ENCODE assay signal across 1 cellular context in the genomic region with DNA sequence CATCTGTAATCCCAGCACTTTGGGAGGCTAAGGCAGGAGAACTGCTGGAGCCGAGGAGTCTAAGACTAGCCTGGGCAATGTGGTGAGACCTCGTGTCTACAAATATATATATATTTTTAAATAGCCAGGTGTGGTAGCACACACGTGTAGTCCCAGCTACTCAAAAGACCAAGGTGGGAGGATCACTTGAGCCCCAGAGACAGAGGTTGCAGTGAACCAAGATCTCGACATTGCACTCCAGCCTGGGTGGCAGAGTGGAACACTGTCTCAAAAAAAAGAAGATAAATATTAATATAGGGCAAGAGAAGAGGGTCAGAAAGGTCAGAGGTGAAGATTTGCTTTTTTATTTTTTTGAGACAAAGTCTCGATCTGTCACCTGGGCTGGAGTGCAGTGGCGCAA.
TF ChIP-seq lines count a peak whose summit lies in the region.

No MANE protein-coding gene starts in this region.

TF ChIP-seq in GM12878, 131 proteins besides CTCF, POLR2A, EP300 and RAD21:
- TF ChIP-seq NR2F1 (conservative IDR thresholded peaks at IDR 0.05) (peak; percentile 70), NR2C1 (IDR thresholded peaks at IDR 0.05) (peak; percentile 36; the same call in 1 of the 2 replicates), MTA3 (IDR thresholded peaks at IDR 0.05; ENCODE audit: borderline replicate concordance, low read length) (no peak), SMAD5 (IDR thresholded peaks at IDR 0.05; ENCODE audit: low read depth) (no peak), EGR1 (IDR thresholded peaks at IDR 0.05; ENCODE audit: borderline replicate concordance in 1 of 2, low read depth in 2 of 2, low read length in 2 of 2) (no peak)
